In genomic region chrX:2631743-2632532, GRCh38 we compare ENCODE assay signal across 14 cellular contexts. TPM values are rescaled to one million over a fixed set of nuclear protein-coding genes. Genes with fewer than 3 reads are reported as not detected.
A peak's percentile ranks its signal among the peaks of the same experiment; 100 is the strongest.
DNase-seq lines count a peak whose midpoint lies in the region; ATAC-seq, FAIRE-seq and TF ChIP-seq lines count a peak whose summit lies in the region.
"Had no signal": no experiment of that assay in that cellular context is flagged by ENCODE, and none has a peak within 500 bp of the region (broad histone marks: within the 10 kb centered on the region; RNA-seq: fewer than 3 reads in every experiment).

No MANE protein-coding gene starts in this region.

- H3K18ac ChIP-seq in neuronal stem cell (ENCODE audit: low read length): no peak overlapping the region

- H2BK12ac ChIP-seq in neuronal stem cell (ENCODE audit: low read length): no peak overlapping the region

- no peak overlapping the region for H3K9ac ChIP-seq in SK-N-MC (ENCODE audit: insufficient read length)
- H3K9ac ChIP-seq in neuronal stem cell (ENCODE audit: low read depth, low read length, poor library complexity): no peak overlapping the region

- CTCF ChIA-PET in A549 (lab: Yijun Ruan, JAX) (no interaction called here), Calu3 (lab: Charles Lee) (no interaction called here)

- H3K36me3 ChIP-seq in SK-N-MC (ENCODE audit: insufficient read depth, low read length) (peaks cover 78% of the 10 kb centered on the region), esophagus squamous epithelium (peaks cover 0 to 35% (median 0%) of the 10 kb centered on the region in 3 donors), neuronal stem cell (replicated peaks in 1 of 2; ENCODE audit: control insufficient read depth in 2 of 2, insufficient read depth in 2 of 2, low read length in 2 of 2) (peaks cover 17% of the 10 kb centered on the region in 2 donors)

- H3K27me3 ChIP-seq in esophagus squamous epithelium (no peaks in the 10 kb centered on the region), neuronal stem cell (ENCODE audit: control insufficient read depth in 3 of 3, insufficient read depth in 3 of 3, low read depth in 1 of 3, low read length in 3 of 3) (no peaks in the 10 kb centered on the region)

- H2AK5ac ChIP-seq in neuronal stem cell (ENCODE audit: low read depth, low read length): no peak overlapping the region

- H4K8ac ChIP-seq in neuronal stem cell (ENCODE audit: low read depth, low read length): no peak overlapping the region

- POLR2A ChIA-PET in A549 (lab: Yijun Ruan, JAX): no interaction called here

- no peak for TF ChIP-seq POLR2A in A549 (IDR thresholded peaks at IDR 0.05; ENCODE audit: low read length)
- TF ChIP-seq POLR2A in esophagus squamous epithelium (IDR thresholded peaks at IDR 0.05): no peak

- peaks cover 4% of the 10 kb centered on the region for H3K9me3 Mint-ChIP-seq in Calu3 (ENCODE audit: low read depth, unreplicated experiment)

- peak overlapping the region; percentile 87 for H3K27ac Mint-ChIP-seq in Calu3 (ENCODE audit: unreplicated experiment)

- H3K79me1 ChIP-seq in neuronal stem cell (ENCODE audit: low read depth, low read length): no peaks in the 10 kb centered on the region

- H3K4me3 Mint-ChIP-seq in Calu3 (ENCODE audit: low read depth, unreplicated experiment): no peak overlapping the region

- peaks cover 13% of the 10 kb centered on the region for H3K36me3 Mint-ChIP-seq in Calu3 (ENCODE audit: insufficient read depth, unreplicated experiment)

- 68% methylated on average over 3 of the region's 3 CpGs for WGBS in A549 (ENCODE audit: missing lambda C conversion rate)
- WGBS in esophagus squamous epithelium, 2 donors: 29 to 56% methylated on average over 2 to 3 of the region's 3 CpGs
- WGBS in neuronal stem cell (ENCODE audit: extremely low coverage in 2 of 2, insufficient read length in 2 of 2, insufficient replicate concordance in 1 of 2), 2 donors: no CpG with 5 or more reads among the region's 3 CpGs

- H3K4me3 ChIP-seq in A549: no peak overlapping the region
- no peak overlapping the region for H3K4me3 ChIP-seq in SK-N-MC
- no peak overlapping the region for H3K4me3 ChIP-seq in esophagus squamous epithelium
- H3K4me3 ChIP-seq in neuronal stem cell (ENCODE audit: low read length in 2 of 2): no peak overlapping the region

- H3K23ac ChIP-seq in neuronal stem cell (ENCODE audit: low read depth, low read length, poor library complexity): no peak overlapping the region

- TF ChIP-seq EP300 in A549 (IDR thresholded peaks at IDR 0.05): no peak

- no peaks in the 10 kb centered on the region for H3K27me3 Mint-ChIP-seq in Calu3 (ENCODE audit: unreplicated experiment)

- peaks cover 6% of the 10 kb centered on the region for H3K4me1 ChIP-seq in A549
- H3K4me1 ChIP-seq in esophagus squamous epithelium: no peaks in the 10 kb centered on the region
- H3K4me1 ChIP-seq in neuronal stem cell (ENCODE audit: control insufficient read depth in 2 of 2, insufficient read depth in 1 of 2, low read depth in 1 of 2, low read length in 2 of 2): no peaks in the 10 kb centered on the region

- ATAC-seq in A549 (no peak), HG03175 (IDR thresholded peaks at IDR 0.05; ENCODE audit: unreplicated experiment) (no peak)
- ATAC-seq: right cardiac atrium had no signal

- intact Hi-C loops in Calu3 (cut with micrococcal nuclease; ENCODE audit: unreplicated experiment): no loop called here
- intact Hi-C loops in esophagus squamous epithelium (cut with DNase I): no loop called here

- no peak overlapping the region for H3K14ac ChIP-seq in neuronal stem cell (ENCODE audit: low read length)

- H4K91ac ChIP-seq in neuronal stem cell (ENCODE audit: low read depth, low read length, poor library complexity): no peak overlapping the region

- TF ChIP-seq RAD21 in A549 (conservative IDR thresholded peaks at IDR 0.05 in 1 of 2, IDR thresholded peaks at IDR 0.05 in 1 of 2): no peak

- H2BK120ac ChIP-seq in neuronal stem cell (ENCODE audit: low read depth, low read length): no peak overlapping the region

- DNase-seq in A549 (ENCODE audit: low read depth in 1 of 2, low spot score in 1 of 2): no peak
- DNase-seq in Calu3: no peak
- no peak for DNase-seq in SK-N-MC (ENCODE audit: low read depth, low spot score)
- DNase-seq in esophagus squamous epithelium (lab: John Stamatoyannopoulos, UW): no peak
- DNase-seq in NCI-H2227 (lab: John Stamatoyannopoulos, UW; ENCODE audit: unreplicated experiment): no peak
- DNase-seq in neuronal stem cell (ENCODE audit: low spot score): no peak
- no peak for DNase-seq in OCI-M2 (lab: John Stamatoyannopoulos, UW; ENCODE audit: unreplicated experiment)
- DNase-seq: activated T-cell treated with anti-CD3 and anti-CD28 coated beads, Interleukin-2, amount 50 U/mL, for 1 hour; HCEC 1CT; NCI-H1436; NCI-H69; right cardiac atrium had no signal

- FAIRE-seq in A549 (lab: Jason Lieb, UNC): no peak
- FAIRE-seq: G401.6 had no signal

- H3K27ac ChIP-seq in A549 (peak overlapping the region; percentile 30 to 47; a peak in 4 of 6 replicates), SK-N-MC (peak overlapping the region; percentile 57; the same call in 1 of the 2 replicates), esophagus squamous epithelium (peak overlapping the region; percentile 19 to 63 (median 50)), neuronal stem cell (replicated peaks; ENCODE audit: low read length) (no peak overlapping the region)

- peaks cover 8% of the 10 kb centered on the region for H3K4me1 Mint-ChIP-seq in Calu3 (ENCODE audit: low read depth, unreplicated experiment)

- BruUV-seq in Calu3 (replicated peaks; lab: Mats Ljungman, UMichigan): no TSS peak

- H2AFZ ChIP-seq in neuronal stem cell (ENCODE audit: low read length): no peak overlapping the region

- H2BK5ac ChIP-seq in neuronal stem cell (ENCODE audit: low read length): no peak overlapping the region

- H3K4me2 ChIP-seq in A549: no peak overlapping the region
- no peak overlapping the region for H3K4me2 ChIP-seq in neuronal stem cell (ENCODE audit: insufficient read depth, low read length, poor library complexity, severe bottlenecking)

- no peak overlapping the region for H2BK15ac ChIP-seq in neuronal stem cell (ENCODE audit: low read length)

- H3K9me3 ChIP-seq in A549: peaks cover 37% of the 10 kb centered on the region
- H3K9me3 ChIP-seq in SK-N-MC (ENCODE audit: low read depth, low read length): peaks cover 15% of the 10 kb centered on the region
- H3K9me3 ChIP-seq in esophagus squamous epithelium: peaks cover 0 to 6% (median 0%) of the 10 kb centered on the region in 3 donors
- H3K9me3 ChIP-seq in neuronal stem cell (replicated peaks in 1 of 2; ENCODE audit: control insufficient read depth in 2 of 2, insufficient read depth in 1 of 2, low read depth in 1 of 2, low read length in 2 of 2): peaks cover 0 to under 1% of the 10 kb centered on the region in 2 donors

- H3K4ac ChIP-seq in neuronal stem cell (ENCODE audit: low read length): no peak overlapping the region

- TF ChIP-seq CTCF in A549 (IDR thresholded peaks at IDR 0.05): no peak
- no peak for TF ChIP-seq CTCF in Calu3 (IDR thresholded peaks at IDR 0.05; ENCODE audit: unreplicated experiment)
- TF ChIP-seq CTCF in esophagus squamous epithelium (IDR thresholded peaks at IDR 0.05): no peak

TF ChIP-seq in A549, 52 proteins besides CTCF, POLR2A, EP300 and RAD21:
- TF ChIP-seq RFX5 (IDR thresholded peaks at IDR 0.05): no peak
- TF ChIP-seq EHMT2 (IDR thresholded peaks at IDR 0.05; ENCODE audit: low read depth): no peak
- TF ChIP-seq JUN (IDR thresholded peaks at IDR 0.05): no peak
- no peak for TF ChIP-seq POLR2AphosphoS2 (conservative IDR thresholded peaks at IDR 0.05; ENCODE audit: low read length)
- no peak for TF ChIP-seq MAZ (IDR thresholded peaks at IDR 0.05; ENCODE audit: borderline replicate concordance, low read depth, low read length)
- TF ChIP-seq EHF (CRISPR knock-in tag; IDR thresholded peaks at IDR 0.05): no peak
- no peak for TF ChIP-seq HEYL (CRISPR knock-in tag; IDR thresholded peaks at IDR 0.05)
- TF ChIP-seq NR3C1 (IDR thresholded peaks at IDR 0.05): no peak
- TF ChIP-seq, protein P1, sequence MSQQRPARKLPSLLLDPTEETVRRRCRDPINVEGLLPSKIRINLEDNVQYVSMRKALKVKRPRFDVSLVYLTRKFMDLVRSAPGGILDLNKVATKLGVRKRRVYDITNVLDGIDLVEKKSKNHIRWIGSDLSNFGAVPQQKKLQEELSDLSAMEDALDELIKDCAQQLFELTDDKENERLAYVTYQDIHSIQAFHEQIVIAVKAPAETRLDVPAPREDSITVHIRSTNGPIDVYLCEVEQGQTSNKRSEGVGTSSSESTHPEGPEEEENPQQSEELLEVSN (IDR thresholded peaks at IDR 0.05; ENCODE audit: borderline replicate concordance, low read depth): no peak
- no peak for TF ChIP-seq FOXS1 (CRISPR knock-in tag; IDR thresholded peaks at IDR 0.05)
- TF ChIP-seq HOXB5 (CRISPR knock-in tag; IDR thresholded peaks at IDR 0.05): no peak

RNA-seq across cellular contexts. Expression of gene CD99, which starts 59.2 kb away (rescaled TPM):
- polyA plus RNA-seq in A549 (2011; rRNA removed) (111 and 136 TPM in 2 replicates), A549 (2017; fragmentation: RNase III; extraction: RNeasy Plus Mini Kit Qiagen cat#74134 plus additional on column Dnase treatment) (172 to 199 TPM (median 176 TPM) in 3 replicates)
- 237 and 240 TPM in 2 replicates for polyA plus RNA-seq in A549 (2012; cell fraction: cytosol; rRNA removed)
- 129 and 130 TPM in 2 replicates for polyA plus RNA-seq in A549 (2012; cell fraction: nucleus; rRNA removed)
- polyA minus RNA-seq in A549 (2011; rRNA and poly(A)+ RNA removed): 71.0 and 74.8 TPM in 2 replicates
- total RNA-seq in Calu3 (2022) (51.2 and 73.9 TPM in 2 replicates), esophagus squamous epithelium (100 to 1,000 TPM in 3 of 4 donors, 10 to 100 TPM in 1; 79.9 to 251 (median 162) TPM)
- polyA plus RNA-seq in neuronal stem cell (2013, experiment 1 of 2): 460 TPM
- polyA plus RNA-seq in neuronal stem cell (2013, experiment 2 of 2): 454 TPM
